ENCODE assay signal across 8 cellular contexts in genomic region chr1:112466078-112466660, GRCh38. TPM values are rescaled to one million over a fixed set of nuclear protein-coding genes. Genes with fewer than 3 reads are reported as not detected.
DNase-seq lines count a peak whose midpoint lies in the region; ATAC-seq and TF ChIP-seq lines count a peak whose summit lies in the region.

No MANE protein-coding gene starts in this region.

- intact Hi-C loops in activated CD4-positive, alpha-beta T cell treated with anti-CD3 and anti-CD28 coated beads for 36 hours (cut with DNase I, micrococcal nuclease): loop anchor here (1.0 to 5.0 kb wide), 5 partner anchors 75 to 249 kb away; partner anchors contain the start of genes CAPZA1 (in 1 of the 2), PPM1J (in 1 of the 2), RHOC (in 1 of the 2) and ST7L (in 1 of the 2)

- H3K36me3 Mint-ChIP-seq in activated CD4-positive, alpha-beta T cell treated with anti-CD3 and anti-CD28 coated beads for 36 hours (ENCODE audit: low read depth): no peaks in the 10 kb centered on the region
- H3K36me3 Mint-ChIP-seq in chondrocyte (ENCODE audit: low read depth): peaks cover 6% of the 10 kb centered on the region

- H3K4me1 Mint-ChIP-seq in activated CD4-positive, alpha-beta T cell treated with anti-CD3 and anti-CD28 coated beads for 36 hours: peaks cover 12% of the 10 kb centered on the region
- peaks cover 28% of the 10 kb centered on the region for H3K4me1 Mint-ChIP-seq in chondrocyte (ENCODE audit: low read depth)

- TF ChIP-seq CTCF in BE2C (IDR thresholded peaks at IDR 0.05; ENCODE audit: low read depth, low read length) (peak; percentile 86), chondrocyte (IDR thresholded peaks at IDR 0.05) (peak; percentile 96)

- H3K27me3 Mint-ChIP-seq in activated CD4-positive, alpha-beta T cell treated with anti-CD3 and anti-CD28 coated beads for 36 hours: peaks cover 15% of the 10 kb centered on the region
- H3K27me3 Mint-ChIP-seq in chondrocyte (ENCODE audit: low read depth): no peaks in the 10 kb centered on the region

- ATAC-seq in HG03432 (IDR thresholded peaks at IDR 0.05; ENCODE audit: unreplicated experiment): peak; percentile 89
- ATAC-seq in activated CD4-positive, alpha-beta T cell treated with anti-CD3 and anti-CD28 coated beads for 36 hours: peak; percentile 97

- peak overlapping the region; percentile 40 for H3K4me3 ChIP-seq in BE2C (ENCODE audit: low read depth, low read length)

- H3K9me3 ChIP-seq in BE2C: no peaks in the 10 kb centered on the region

- no peaks in the 10 kb centered on the region for H3K36me3 ChIP-seq in BE2C

- H3K9me3 Mint-ChIP-seq in activated CD4-positive, alpha-beta T cell treated with anti-CD3 and anti-CD28 coated beads for 36 hours (ENCODE audit: low read depth): no peaks in the 10 kb centered on the region
- H3K9me3 Mint-ChIP-seq in chondrocyte (ENCODE audit: low read depth): no peaks in the 10 kb centered on the region

- POLR2A ChIA-PET in activated CD4-positive, alpha-beta T cell treated with anti-CD3 and anti-CD28 coated beads for 36 hours (lab: Charles Lee): interaction anchor here (0.8 kb wide), 1 partner anchor 75 kb away, joined by 3 read pairs; no protein-coding TSS in a partner anchor

- CTCF ChIA-PET in activated CD4-positive, alpha-beta T cell treated with anti-CD3 and anti-CD28 coated beads for 36 hours (lab: Charles Lee): interaction anchor here (0.5 to 3.7 kb wide), 21 partner anchors 10 to 429 kb away, joined by 3 to 58 read pairs (median 4); no protein-coding TSS in a partner anchor

- DNase-seq in BE2C (peak; percentile 95), GM19238 (ENCODE audit: insufficient read length, low spot score) (peak; percentile 61), NCI-H460 (ENCODE audit: extremely low read depth, low read depth) (peak; percentile 84), chondrocyte (ENCODE audit: low spot score) (peak; percentile 95)
- peak; percentile 93 for DNase-seq in activated CD4-positive, alpha-beta T cell treated with anti-CD3 and anti-CD28 coated beads for 36 hours
- DNase-seq in stimulated activated CD4-positive, alpha-beta T cell treated with anti-CD3 and anti-CD28 coated beads, Interleukin-1b, Interleukin-23, amount 100 ng/mL, for 4 hours (ENCODE audit: low read depth in 2 of 2): peak; percentile 75 to 82

- H3K27me3 ChIP-seq in BE2C: no peaks in the 10 kb centered on the region
- no peaks in the 10 kb centered on the region for H3K27me3 ChIP-seq in layer of hippocampus (ENCODE audit: control insufficient read depth, insufficient read depth, low read length)

- H3K4me3 Mint-ChIP-seq in activated CD4-positive, alpha-beta T cell treated with anti-CD3 and anti-CD28 coated beads for 36 hours: peak overlapping the region; percentile 67
- H3K4me3 Mint-ChIP-seq in chondrocyte (ENCODE audit: unreplicated experiment): peak overlapping the region; percentile 79

- peak overlapping the region; percentile 58 for H3K27ac ChIP-seq in layer of hippocampus (ENCODE audit: low read depth, low read length)

- H3K27ac Mint-ChIP-seq in activated CD4-positive, alpha-beta T cell treated with anti-CD3 and anti-CD28 coated beads for 36 hours: peak overlapping the region; percentile 83
- peak overlapping the region; percentile 90 for H3K27ac Mint-ChIP-seq in chondrocyte (ENCODE audit: unreplicated experiment)

- H3K4me1 ChIP-seq in BE2C: no peaks in the 10 kb centered on the region; the same call in 1 of the 2 replicates

RNA-seq across cellular contexts. Expression of gene WNT2B, which starts 42.6 kb away (rescaled TPM):
- polyA plus RNA-seq in BE2C (2012; ENCODE audit: insufficient read depth, insufficient read length, low read depth): 0.60 TPM
- 0.98 and 1.5 TPM in 2 replicates for total RNA-seq in NCI-H460 (2014; rRNA removed; shearing (Covaris generic))
- polyA plus RNA-seq in NCI-H460 (2014; cell fraction: nucleus; rRNA removed): 0.13 and 1.9 TPM in 2 replicates
- under 1 TPM; 0.11 to 0.12 TPM for total RNA-seq in activated CD4-positive, alpha-beta T cell treated with anti-CD3 and anti-CD28 coated beads for 36 hours
- total RNA-seq in chondrocyte: 2.8 to 6.0 TPM (median 6.0 TPM) in 3 replicates

Comparison
In these comparisons a context has a peak if more than half of its experiments do, and no peak if none do; other contexts are left out.
1. Peak in every context shown above with its lines: DNase-seq, ATAC-seq, H3K4me3 ChIP-seq and H3K27ac ChIP-seq.